Comparison of ENCODE assay signal across 25 cellular contexts in genomic region chr6:10557886-10558285, GRCh38. TPM values are rescaled to one million over a fixed set of nuclear protein-coding genes. Genes with fewer than 3 reads are reported as not detected.
DNase-seq lines count a peak whose midpoint lies in the region; ATAC-seq, FAIRE-seq and TF ChIP-seq lines count a peak whose summit lies in the region.
"Had no signal": no experiment of that assay in that cellular context is flagged by ENCODE, and none has a peak within 500 bp of the region (broad histone marks: within the 10 kb centered on the region; RNA-seq: fewer than 3 reads in every experiment).

No MANE protein-coding gene starts in this region.

- H3K14ac ChIP-seq in H1 (ENCODE audit: insufficient read length), result no peak overlapping the region

- H3K9ac ChIP-seq in H1 (replicated peaks in 1 of 4; ENCODE audit: extremely low read depth in 1 of 4, low read depth in 3 of 4, low read length in 3 of 4) (peak overlapping the region in 1 of 4 experiments; percentile 62; a peak in 1 of 7 replicates), muscle layer of colon (ENCODE audit: low read length) (peak overlapping the region; percentile 33)
- H3K9ac ChIP-seq: BLaER1 treated with 17β-estradiol and CSF1 and Interleukin-3, amounts not matched to agents 10 nM and 100 nM had no signal

- peak overlapping the region; percentile 38 for H3K56ac ChIP-seq in H1 (replicated peaks; ENCODE audit: insufficient read length, low read depth, low read length)

- CTCF ChIA-PET in H1 (lab: Charles Lee; ENCODE audit: partially characterized antibody), result interaction anchor here (0.7 to 2.1 kb wide), 8 partner anchors 9 to 245 kb away, joined by 3 to 15 read pairs (median 4); no protein-coding TSS in a partner anchor
- CTCF ChIA-PET in activated CD4-positive, alpha-beta memory T cell treated with anti-CD3 and anti-CD28 coated beads for 36 hours (lab: Charles Lee), result no interaction called here
- CTCF ChIA-PET in T-cell (lab: Charles Lee), result no interaction called here

- no peak overlapping the region for H3K23ac ChIP-seq in H1 (ENCODE audit: insufficient read length)

- no peak overlapping the region for H2BK20ac ChIP-seq in H1 (ENCODE audit: low read length)

- peaks cover 13% of the 10 kb centered on the region for H3K79me1 ChIP-seq in H1 (ENCODE audit: low read depth, low read length)

- H3K36me3 Mint-ChIP-seq in activated CD4-positive, alpha-beta memory T cell treated with anti-CD3 and anti-CD28 coated beads for 36 hours, result peaks cover 3% of the 10 kb centered on the region
- peaks cover 29% of the 10 kb centered on the region for H3K36me3 Mint-ChIP-seq in T-cell

- intact Hi-C loops in heart left ventricle (cut with DNase I), result loop anchor here in 3 of 10 donors (2.0 to 5.0 kb wide), 2 partner anchors 31 to 36 kb away; partner anchors contain the start of gene GCNT2 (in 3 of the 3)
- intact Hi-C loops in activated CD4-positive, alpha-beta memory T cell treated with anti-CD3 and anti-CD28 coated beads for 36 hours (cut with micrococcal nuclease), result no loop called here

- no peak overlapping the region for H4K91ac ChIP-seq in H1 (replicated peaks; ENCODE audit: insufficient read length, low read length)

- no peak overlapping the region for H2BK15ac ChIP-seq in H1 (ENCODE audit: low read length)

- TF ChIP-seq POLR2A in heart left ventricle (IDR thresholded peaks at IDR 0.05), result no peak
- TF ChIP-seq POLR2A in H1 (IDR thresholded peaks at IDR 0.05; ENCODE audit: control extremely low read depth in 1 of 2, low read depth in 2 of 2, low read length in 2 of 2), result no peak

- H3K9me3 ChIP-seq in heart left ventricle, result no peaks in the 10 kb centered on the region
- H3K9me3 ChIP-seq in right atrium auricular region, result no peaks in the 10 kb centered on the region
- no peaks in the 10 kb centered on the region for H3K9me3 ChIP-seq in H1 (ENCODE audit: insufficient read depth in 2 of 2, low read depth in 1 of 2, low read length in 1 of 2)
- H3K9me3 ChIP-seq in muscle layer of colon (ENCODE audit: low read length), result no peaks in the 10 kb centered on the region
- H3K9me3 ChIP-seq: A549; BLaER1 treated with 17β-estradiol and CSF1 and Interleukin-3, amounts not matched to agents 10 nM and 100 nM; lower lobe of right lung; prostate gland; thyroid gland had no signal

- no peak for FAIRE-seq in H1 (lab: Jason Lieb, UNC)
- FAIRE-seq: A549, colon, frontal cortex, HTR-8/SVneo had no signal

- no peaks in the 10 kb centered on the region for H3K36me3 ChIP-seq in heart left ventricle
- no peaks in the 10 kb centered on the region for H3K36me3 ChIP-seq in right atrium auricular region
- H3K36me3 ChIP-seq in H1 (ENCODE audit: control insufficient read depth in 2 of 4, insufficient read depth in 4 of 4, low read length in 3 of 4), result peaks cover 0 to 18% (median 0%) of the 10 kb centered on the region in 4 experiments; a peak in 5 of 8 replicates
- H3K36me3 ChIP-seq in muscle layer of colon (ENCODE audit: insufficient read depth, low read length), result no peaks in the 10 kb centered on the region
- H3K36me3 ChIP-seq: prostate gland, thyroid gland had no signal

- TF ChIP-seq CTCF in heart left ventricle (IDR thresholded peaks at IDR 0.05) (no peak), right atrium auricular region (IDR thresholded peaks at IDR 0.05) (no peak), H1 (IDR thresholded peaks at IDR 0.05; ENCODE audit: control extremely low read depth in 1 of 3, insufficient read depth in 1 of 3, low read depth in 1 of 3, low read length in 3 of 3) (no peak)

- DNase-seq in heart left ventricle (no peak), right atrium auricular region (ENCODE audit: low spot score) (no peak), H1 (ENCODE audit: low read depth in 1 of 2, low spot score in 2 of 2) (no peak), NOMO-1 treated with DMSO at 0.1 percent for 48 hours (lab: John Stamatoyannopoulos, UW; ENCODE audit: unreplicated experiment) (no peak), NOMO-1 treated with dmso at 0.1 percent for 144 hours (lab: John Stamatoyannopoulos, UW; ENCODE audit: unreplicated experiment) (no peak), T-cell (no peak)
- DNase-seq in activated CD4-positive, alpha-beta memory T cell treated with anti-CD3 and anti-CD28 coated beads for 36 hours, result no peak
- DNase-seq: activated B cell treated with CpG ODN at 0.5 μM for 24 hours; activated T-cell treated with anti-CD3 and anti-CD28 coated beads, Interleukin-2, amount 50 U/mL, for 72 hours; DMS 273 treated with DMSO at 0.1 percent for 48 hours; lower lobe of right lung; naive thymus-derived CD4-positive, alpha-beta T cell; NCI-H1694 treated with DMSO at 0.1 percent for 48 hours; Right ventricle myocardium superior had no signal

- H3K4me3 ChIP-seq in heart left ventricle, result no peak overlapping the region
- no peak overlapping the region for H3K4me3 ChIP-seq in right atrium auricular region
- H3K4me3 ChIP-seq in H1 (ENCODE audit: extremely low read depth in 1 of 4, insufficient read depth in 2 of 4, low read depth in 3 of 4, low read length in 4 of 4), result peak overlapping the region; percentile 81 to 96 (median 87)
- H3K4me3 ChIP-seq in muscle layer of colon (ENCODE audit: low read depth in 1 of 2, low read length in 2 of 2), result peak overlapping the region; percentile 56 to 75
- H3K4me3 ChIP-seq: A549; BLaER1 treated with 17β-estradiol and CSF1 and Interleukin-3, amounts not matched to agents 10 nM and 100 nM; lower lobe of right lung; thyroid gland had no signal

- no peak overlapping the region for H3K4ac ChIP-seq in H1 (replicated peaks; ENCODE audit: insufficient read length, low read depth, low read length)

- H3K4me1 ChIP-seq in heart left ventricle (peaks cover 0 to 49% (median 24%) of the 10 kb centered on the region in 12 donors), right atrium auricular region (peaks cover 0 to 17% of the 10 kb centered on the region in 2 donors), H1 (replicated peaks in 1 of 4; ENCODE audit: control insufficient read depth in 3 of 4, insufficient read depth in 4 of 4, low read length in 3 of 4) (peaks cover 2 to 17% (median 9%) of the 10 kb centered on the region in 4 experiments), muscle layer of colon (ENCODE audit: insufficient read depth, low read length) (peaks cover 44% of the 10 kb centered on the region)
- H3K4me1 ChIP-seq: A549 had no signal

- H2BK5ac ChIP-seq in H1 (ENCODE audit: low read depth, low read length), result peak overlapping the region; percentile 2; the same call in 1 of the 2 replicates

- no peak for TF ChIP-seq RAD21 in H1 (IDR thresholded peaks at IDR 0.05 in 1 of 2, conservative IDR thresholded peaks at IDR 0.05 in 1 of 2; ENCODE audit: low read depth in 2 of 2, low read length in 2 of 2)

- no peaks in the 10 kb centered on the region for H3K4me1 Mint-ChIP-seq in activated CD4-positive, alpha-beta memory T cell treated with anti-CD3 and anti-CD28 coated beads for 36 hours (ENCODE audit: low read depth)
- H3K4me1 Mint-ChIP-seq in T-cell, result peaks cover 0 to 5% (median 2%) of the 10 kb centered on the region in 3 donors

- H3K27ac ChIP-seq in heart left ventricle, result peak overlapping the region in 7 of 12 donors; percentile 5 to 83 (median 47)
- H3K27ac ChIP-seq in right atrium auricular region, result no peak overlapping the region
- no peak overlapping the region for H3K27ac ChIP-seq in H1 (ENCODE audit: low read depth, low read length)
- H3K27ac ChIP-seq in muscle layer of colon (ENCODE audit: low read depth, low read length), result peak overlapping the region; percentile 77
- H3K27ac ChIP-seq: A549; BLaER1 treated with 17β-estradiol and CSF1 and Interleukin-3, amounts not matched to agents 10 nM and 100 nM; epithelial cell of prostate; lower lobe of right lung had no signal

- POLR2A ChIA-PET in H1 (lab: Charles Lee; ENCODE audit: partially characterized antibody), result interaction anchor here (0.6 to 10.2 kb wide), 8 partner anchors 16 to 137 kb away, joined by 3 to 154 read pairs (median 17); partner anchors contain the start of genes C6orf52, GCNT2 and PAK1IP1
- POLR2A ChIA-PET in activated CD4-positive, alpha-beta memory T cell treated with anti-CD3 and anti-CD28 coated beads for 36 hours (lab: Charles Lee), result no interaction called here
- POLR2A ChIA-PET in T-cell (lab: Charles Lee), result no interaction called here

- H3K4me3 Mint-ChIP-seq in activated CD4-positive, alpha-beta memory T cell treated with anti-CD3 and anti-CD28 coated beads for 36 hours, result no peak overlapping the region
- no peak overlapping the region for H3K4me3 Mint-ChIP-seq in T-cell
- H3K4me3 Mint-ChIP-seq: activated B cell treated with CpG ODN at 0.5 μM for 24 hours; activated T-cell treated with anti-CD3 and anti-CD28 coated beads, Interleukin-2, amount 50 U/mL, for 72 hours; naive thymus-derived CD4-positive, alpha-beta T cell; T-helper 1 cell treated with Interleukin-12 subunit alpha and Interleukin-12 subunit beta and Interleukin-4 antibody, amounts not matched to agents 30 μg/mL and 1 μg/mL, for 36 hours had no signal

- H3K9me3 Mint-ChIP-seq in activated CD4-positive, alpha-beta memory T cell treated with anti-CD3 and anti-CD28 coated beads for 36 hours, result no peaks in the 10 kb centered on the region
- no peaks in the 10 kb centered on the region for H3K9me3 Mint-ChIP-seq in T-cell
- H3K9me3 Mint-ChIP-seq: activated B cell treated with CpG ODN at 0.5 μM for 24 hours; activated naive CD4-positive, alpha-beta T cell treated with anti-CD3 and anti-CD28 coated beads, Interleukin-2, amount 50 U/mL, for 72 hours; activated T-cell treated with anti-CD3 and anti-CD28 coated beads, Interleukin-2, amount 50 U/mL, for 72 hours; naive thymus-derived CD4-positive, alpha-beta T cell; T-helper 1 cell treated with Interleukin-12 subunit alpha and Interleukin-12 subunit beta and Interleukin-4 antibody, amounts not matched to agents 30 μg/mL and 1 μg/mL, for 36 hours had no signal

- H3K4me2 ChIP-seq in H1 (ENCODE audit: insufficient read depth in 1 of 2, low read depth in 2 of 2, low read length in 2 of 2), result peak overlapping the region; percentile 80 to 86
- H3K4me2 ChIP-seq: A549 had no signal

- H3K79me2 ChIP-seq in H1 (ENCODE audit: control insufficient read depth in 1 of 2, insufficient read depth in 2 of 2, low read length in 2 of 2), result peaks cover 36 to 69% of the 10 kb centered on the region in 2 experiments

- no peaks in the 10 kb centered on the region for H3K27me3 Mint-ChIP-seq in activated CD4-positive, alpha-beta memory T cell treated with anti-CD3 and anti-CD28 coated beads for 36 hours
- no peaks in the 10 kb centered on the region for H3K27me3 Mint-ChIP-seq in T-cell
- H3K27me3 Mint-ChIP-seq: activated B cell treated with CpG ODN at 0.5 μM for 24 hours; naive thymus-derived CD4-positive, alpha-beta T cell had no signal

- peaks cover 3 to 6% of the 10 kb centered on the region in 2 experiments for H4K20me1 ChIP-seq in H1 (replicated peaks in 1 of 2; ENCODE audit: control insufficient read depth in 1 of 2, insufficient read depth in 2 of 2, low read length in 2 of 2)
- H4K20me1 ChIP-seq: BLaER1 treated with 17β-estradiol and CSF1 and Interleukin-3, amounts not matched to agents 10 nM and 100 nM had no signal

- peak overlapping the region; percentile 68 for H4K5ac ChIP-seq in H1 (ENCODE audit: insufficient read length, low read depth, low read length)

- no peak overlapping the region for H2AFZ ChIP-seq in H1 (ENCODE audit: low read length)

- ATAC-seq in heart left ventricle, result no peak
- ATAC-seq in T-cell (replicated peaks in 1 of 4), result no peak
- ATAC-seq: A549; activated naive CD4-positive, alpha-beta T cell treated with anti-CD3 and anti-CD28 coated beads, Interleukin-2, amount 50 U/mL, for 72 hours; activated T-cell treated with anti-CD3 and anti-CD28 coated beads, Interleukin-2, amount 50 U/mL, for 72 hours; lower lobe of right lung; naive thymus-derived CD4-positive, alpha-beta T cell had no signal

- H3K23me2 ChIP-seq in H1 (ENCODE audit: low read depth, low read length), result peaks cover 12% of the 10 kb centered on the region; the same call in 1 of the 2 replicates

- H3K27ac Mint-ChIP-seq in activated CD4-positive, alpha-beta memory T cell treated with anti-CD3 and anti-CD28 coated beads for 36 hours, result no peak overlapping the region
- no peak overlapping the region for H3K27ac Mint-ChIP-seq in T-cell
- H3K27ac Mint-ChIP-seq: activated B cell treated with CpG ODN at 0.5 μM for 24 hours; activated naive CD4-positive, alpha-beta T cell treated with anti-CD3 and anti-CD28 coated beads, Interleukin-2, amount 50 U/mL, for 72 hours; activated T-cell treated with anti-CD3 and anti-CD28 coated beads, Interleukin-2, amount 50 U/mL, for 72 hours; naive thymus-derived CD4-positive, alpha-beta T cell; T-helper 1 cell treated with Interleukin-12 subunit alpha and Interleukin-12 subunit beta and Interleukin-4 antibody, amounts not matched to agents 30 μg/mL and 1 μg/mL, for 36 hours had no signal

- no peak overlapping the region for H2AK5ac ChIP-seq in H1 (ENCODE audit: low read depth, low read length)

- peaks cover 0 to 6% (median 0%) of the 10 kb centered on the region in 9 donors for H3K27me3 ChIP-seq in heart left ventricle
- no peaks in the 10 kb centered on the region for H3K27me3 ChIP-seq in right atrium auricular region
- H3K27me3 ChIP-seq in H1 (replicated peaks in 1 of 4; ENCODE audit: control insufficient read depth in 3 of 4, extremely low read depth in 1 of 4, insufficient read depth in 3 of 4, low read length in 3 of 4), result no peaks in the 10 kb centered on the region
- H3K27me3 ChIP-seq in muscle layer of colon (ENCODE audit: control insufficient read depth in 1 of 2, insufficient read depth in 2 of 2, low read length in 2 of 2), result no peaks in the 10 kb centered on the region
- H3K27me3 ChIP-seq: BLaER1 treated with 17β-estradiol and CSF1 and Interleukin-3, amounts not matched to agents 10 nM and 100 nM; thyroid gland had no signal

- no peak overlapping the region for H3K18ac ChIP-seq in H1 (ENCODE audit: extremely low read depth, low read length)

- TF ChIP-seq EP300 in H1 (IDR thresholded peaks at IDR 0.05; ENCODE audit: borderline replicate concordance in 1 of 2, low read depth in 2 of 2, low read length in 2 of 2), result no peak

- H2BK120ac ChIP-seq in H1 (replicated peaks; ENCODE audit: low read depth, low read length), result no peak overlapping the region

- H4K8ac ChIP-seq in H1 (ENCODE audit: extremely low read depth, insufficient read depth, low read length), result no peak overlapping the region

- H2BK12ac ChIP-seq in H1 (ENCODE audit: low read depth, low read length), result no peak overlapping the region

RNA-seq across cellular contexts. Expression of gene GCNT2, which starts 36.7 kb away (rescaled TPM):
- total RNA-seq in heart left ventricle, result 10 to 100 TPM; 29.2 to 68.8 (median 43.1) TPM
- polyA plus RNA-seq in heart left ventricle, result 10 to 100 TPM; 15.1 to 16.3 TPM
- total RNA-seq in right atrium auricular region, result 10 to 100 TPM in 1 of 2 donors, 1 to 10 TPM in 1; 3.3 to 13.5 TPM
- total RNA-seq in H1 (2021; fragmentation: NEBNext Ultra II Directional; extraction: Animal tissue kit (Norgen Biotek cat#: 25700)), result 52.5 and 54.3 TPM in 2 replicates
- 14.4 and 19.3 TPM in 2 replicates for polyA plus RNA-seq in H1 (2011; rRNA removed)
- 23.1 TPM for polyA plus RNA-seq in H1 (2011; cell fraction: cytosol; rRNA removed)
- polyA plus RNA-seq in H1 (2011; cell fraction: nucleus; rRNA removed), result 17.0 TPM
- 24.0 to 35.0 TPM (median 27.9 TPM) in 4 replicates for polyA plus RNA-seq in H1 (2012, experiment 1 of 2)
- 3.7 TPM for polyA plus RNA-seq in H1 (2012, experiment 2 of 2)
- 38.9 TPM for polyA plus RNA-seq in H1 (2013, experiment 1 of 2)
- polyA plus RNA-seq in H1 (2013, experiment 2 of 2), result 43.7 TPM
- 77.9 and 94.2 TPM in 2 replicates for polyA minus RNA-seq in H1 (2011; rRNA and poly(A)+ RNA removed)
- polyA minus RNA-seq in H1 (2011; cell fraction: cytosol; rRNA and poly(A)+ RNA removed), result 36.0 TPM
- 104 TPM for polyA minus RNA-seq in H1 (2011; cell fraction: nucleus; rRNA and poly(A)+ RNA removed)
- total RNA-seq in activated CD4-positive, alpha-beta memory T cell treated with anti-CD3 and anti-CD28 coated beads for 36 hours, result 1 to 10 TPM; 1.4 to 1.5 TPM
- total RNA-seq in T-cell, result 1 to 10 TPM; 2.2 to 6.8 (median 2.9) TPM

Comparison
In these comparisons a context has a peak if more than half of its experiments do, and no peak if none do; other contexts are left out.
1. H3K27ac ChIP-seq: peak in heart left ventricle (7 of 12) and muscle layer of colon (single experiment); none in right atrium auricular region (0 of 2) and H1 (single experiment).
2. H3K4me3 ChIP-seq: peak in H1 (4 of 4) and muscle layer of colon (2 of 2); none in heart left ventricle (0 of 12) and right atrium auricular region (0 of 2).